ENCODE assay signal across 8 cellular contexts in the genomic region with DNA sequence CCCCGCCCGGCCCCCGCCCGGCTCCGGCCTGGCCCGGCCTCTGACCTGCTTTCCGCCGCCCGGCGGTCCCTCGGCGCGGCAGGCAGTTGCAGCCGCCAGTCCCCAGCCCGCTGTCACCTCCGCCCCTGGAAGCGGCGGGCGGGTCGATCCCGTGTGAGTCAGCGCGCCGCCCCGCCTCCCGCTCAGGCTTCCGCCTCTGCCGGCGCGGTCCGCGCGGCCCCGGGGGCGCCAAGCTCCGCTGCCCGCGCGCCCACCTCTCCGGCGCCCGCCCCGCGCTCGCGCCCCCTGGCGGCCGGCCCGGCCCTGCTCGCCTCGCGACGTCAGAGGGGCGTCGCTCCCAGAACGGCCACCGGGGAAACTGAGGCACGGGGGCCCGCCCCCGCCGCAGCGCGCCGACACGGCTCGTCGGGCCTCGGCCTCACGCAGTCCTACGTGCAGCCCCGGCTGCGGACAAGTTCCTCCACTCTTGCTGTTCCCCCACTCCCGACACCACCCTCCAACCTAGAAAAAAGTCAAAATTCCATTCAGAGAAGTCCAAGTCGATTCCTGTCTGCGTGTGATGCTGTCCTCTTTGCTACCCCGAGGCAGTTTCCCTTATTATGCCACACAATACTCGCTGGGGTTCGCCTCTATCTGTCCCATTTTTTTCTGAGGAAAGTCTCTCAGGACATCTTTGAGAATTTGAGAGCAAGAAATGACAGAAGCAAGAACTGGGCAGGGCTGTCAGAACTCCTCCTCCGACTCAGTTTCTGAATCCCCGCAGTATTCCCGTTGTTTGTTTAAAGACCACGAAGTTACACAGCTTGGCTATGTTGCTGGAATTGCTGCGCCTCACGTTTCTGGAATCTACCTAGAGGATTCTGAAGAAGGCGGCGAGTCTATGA. TPM values are rescaled to one million over a fixed set of nuclear protein-coding genes. Genes with fewer than 3 reads are reported as not detected.
DNase-seq lines count a peak whose midpoint lies in the region; ATAC-seq, FAIRE-seq and TF ChIP-seq lines count a peak whose summit lies in the region.

A gene with protein sequence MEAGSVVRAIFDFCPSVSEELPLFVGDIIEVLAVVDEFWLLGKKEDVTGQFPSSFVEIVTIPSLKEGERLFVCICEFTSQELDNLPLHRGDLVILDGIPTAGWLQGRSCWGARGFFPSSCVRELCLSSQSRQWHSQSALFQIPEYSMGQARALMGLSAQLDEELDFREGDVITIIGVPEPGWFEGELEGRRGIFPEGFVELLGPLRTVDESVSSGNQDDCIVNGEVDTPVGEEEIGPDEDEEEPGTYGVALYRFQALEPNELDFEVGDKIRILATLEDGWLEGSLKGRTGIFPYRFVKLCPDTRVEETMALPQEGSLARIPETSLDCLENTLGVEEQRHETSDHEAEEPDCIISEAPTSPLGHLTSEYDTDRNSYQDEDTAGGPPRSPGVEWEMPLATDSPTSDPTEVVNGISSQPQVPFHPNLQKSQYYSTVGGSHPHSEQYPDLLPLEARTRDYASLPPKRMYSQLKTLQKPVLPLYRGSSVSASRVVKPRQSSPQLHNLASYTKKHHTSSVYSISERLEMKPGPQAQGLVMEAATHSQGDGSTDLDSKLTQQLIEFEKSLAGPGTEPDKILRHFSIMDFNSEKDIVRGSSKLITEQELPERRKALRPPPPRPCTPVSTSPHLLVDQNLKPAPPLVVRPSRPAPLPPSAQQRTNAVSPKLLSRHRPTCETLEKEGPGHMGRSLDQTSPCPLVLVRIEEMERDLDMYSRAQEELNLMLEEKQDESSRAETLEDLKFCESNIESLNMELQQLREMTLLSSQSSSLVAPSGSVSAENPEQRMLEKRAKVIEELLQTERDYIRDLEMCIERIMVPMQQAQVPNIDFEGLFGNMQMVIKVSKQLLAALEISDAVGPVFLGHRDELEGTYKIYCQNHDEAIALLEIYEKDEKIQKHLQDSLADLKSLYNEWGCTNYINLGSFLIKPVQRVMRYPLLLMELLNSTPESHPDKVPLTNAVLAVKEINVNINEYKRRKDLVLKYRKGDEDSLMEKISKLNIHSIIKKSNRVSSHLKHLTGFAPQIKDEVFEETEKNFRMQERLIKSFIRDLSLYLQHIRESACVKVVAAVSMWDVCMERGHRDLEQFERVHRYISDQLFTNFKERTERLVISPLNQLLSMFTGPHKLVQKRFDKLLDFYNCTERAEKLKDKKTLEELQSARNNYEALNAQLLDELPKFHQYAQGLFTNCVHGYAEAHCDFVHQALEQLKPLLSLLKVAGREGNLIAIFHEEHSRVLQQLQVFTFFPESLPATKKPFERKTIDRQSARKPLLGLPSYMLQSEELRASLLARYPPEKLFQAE (N-terminal part only) (minus strand): TSS at position 155 of the 884 bp plus-strand sequence. CDS start 37,823 bp downstream, outside the sequence.

- no peak within 1 kb of the TSS for H4K5ac ChIP-seq in H1 (ENCODE audit: insufficient read length, low read depth, low read length)

- no peak for TF ChIP-seq POLR2A in H1 (IDR thresholded peaks at IDR 0.05; ENCODE audit: control extremely low read depth in 1 of 2, low read depth in 2 of 2, low read length in 2 of 2)

- POLR2A ChIA-PET in H1 (lab: Charles Lee; ENCODE audit: partially characterized antibody) = interaction anchor here (0.6 to 2.1 kb wide), 5 partner anchors 11 to 105 kb away, joined by 3 to 8 read pairs (median 5); no protein-coding TSS in a partner anchor

- H4K8ac ChIP-seq in H1 (ENCODE audit: extremely low read depth, insufficient read depth, low read length) (peak within 1 kb of the TSS; percentile 72; the same call in 1 of the 2 replicates), mesenchymal stem cell (ENCODE audit: low read length) (peak within 1 kb of the TSS; percentile 88)

- H3K4me3 ChIP-seq in BE2C (ENCODE audit: low read depth, low read length) = peak within 1 kb of the TSS; percentile 81
- peak within 1 kb of the TSS; percentile 50 to 80 (median 76) for H3K4me3 ChIP-seq in H1 (ENCODE audit: extremely low read depth in 1 of 4, insufficient read depth in 2 of 4, low read depth in 3 of 4, low read length in 4 of 4)
- H3K4me3 ChIP-seq in mesenchymal stem cell (ENCODE audit: insufficient read depth in 1 of 2, low read depth in 1 of 2, low read length in 2 of 2) = peak within 1 kb of the TSS; percentile 84 to 99

- H3K9ac ChIP-seq in H1 (replicated peaks in 1 of 4; ENCODE audit: extremely low read depth in 1 of 4, low read depth in 3 of 4, low read length in 3 of 4) (peak within 1 kb of the TSS; percentile 34 to 58 (median 52); a peak in 6 of 7 replicates), mesenchymal stem cell (ENCODE audit: low read length) (peak within 1 kb of the TSS; percentile 94)

- H3K36me3 ChIP-seq in BE2C = no peaks in the 10 kb centered on the region
- no peaks in the 10 kb centered on the region for H3K36me3 ChIP-seq in H1 (ENCODE audit: control insufficient read depth in 2 of 4, insufficient read depth in 4 of 4, low read length in 3 of 4)
- H3K36me3 ChIP-seq in mesenchymal stem cell (ENCODE audit: control insufficient read depth in 1 of 2, insufficient read depth in 2 of 2, low read depth in 1 of 2, low read length in 2 of 2) = no peaks in the 10 kb centered on the region

- no peak within 1 kb of the TSS for H2BK120ac ChIP-seq in H1 (replicated peaks; ENCODE audit: low read depth, low read length)
- peak within 1 kb of the TSS; percentile 71 for H2BK120ac ChIP-seq in mesenchymal stem cell (ENCODE audit: low read depth, low read length)

- H3K14ac ChIP-seq in H1 (ENCODE audit: insufficient read length) (no peak within 1 kb of the TSS), mesenchymal stem cell (ENCODE audit: low read length in 2 of 2) (peak within 1 kb of the TSS in 1 of 2 experiments; percentile 44)

- no peak within 1 kb of the TSS; the same call in 1 of the 2 replicates for H2BK20ac ChIP-seq in H1 (ENCODE audit: low read length)

- H3K79me1 ChIP-seq in H1 (ENCODE audit: low read depth, low read length) (no peaks in the 10 kb centered on the region; the same call in 1 of the 2 replicates), mesenchymal stem cell (replicated peaks; ENCODE audit: low read length, poor library complexity, severe bottlenecking) (no peaks in the 10 kb centered on the region)

- peak within 1 kb of the TSS; percentile 75 to 93 for H3K4me2 ChIP-seq in H1 (ENCODE audit: insufficient read depth in 1 of 2, low read depth in 2 of 2, low read length in 2 of 2)
- H3K4me2 ChIP-seq in mesenchymal stem cell (ENCODE audit: low read length, poor library complexity, severe bottlenecking) = peak within 1 kb of the TSS; percentile 79

- DNase-seq in BE2C (peak; percentile 90), NCI-H748 treated with DMSO at 0.1 percent for 48 hours (lab: John Stamatoyannopoulos, UW) (peak; percentile 31), H1 (ENCODE audit: low read depth in 1 of 2, low spot score in 2 of 2) (peak in 1 of 2 experiments; percentile 92), mesenchymal stem cell (peak; percentile 85)
- DNase-seq in activated CD8-positive, alpha-beta memory T cell treated with anti-CD3 and anti-CD28 coated beads for 4 hours (ENCODE audit: low read depth in 2 of 2) = peak; percentile 68 to 75
- DNase-seq in stimulated activated CD8-positive, alpha-beta memory T cell treated with anti-CD3 and anti-CD28 coated beads, Interleukin-12 subunit alpha, Interleukin-12 subunit beta, amount 100 ng/mL, for 24 hours (ENCODE audit: extremely low read depth) = peak; percentile 68

- H3K27me3 ChIP-seq in BE2C = no peaks in the 10 kb centered on the region
- no peaks in the 10 kb centered on the region; a peak in 2 of 7 replicates for H3K27me3 ChIP-seq in H1 (replicated peaks in 1 of 4; ENCODE audit: control insufficient read depth in 3 of 4, extremely low read depth in 1 of 4, insufficient read depth in 3 of 4, low read length in 3 of 4)
- H3K27me3 ChIP-seq in mesenchymal stem cell (ENCODE audit: control insufficient read depth in 1 of 2, insufficient read depth in 1 of 2, low read length in 2 of 2) = no peaks in the 10 kb centered on the region

- peak within 1 kb of the TSS; percentile 92 for H2AFZ ChIP-seq in H1 (ENCODE audit: low read length)
- peak within 1 kb of the TSS; percentile 79 for H2AFZ ChIP-seq in mesenchymal stem cell (ENCODE audit: low read depth, low read length)

- no peak within 1 kb of the TSS for H3K56ac ChIP-seq in H1 (replicated peaks; ENCODE audit: insufficient read length, low read depth, low read length)

- H3K23me2 ChIP-seq in H1 (ENCODE audit: low read depth, low read length) = peaks cover 4% of the 10 kb centered on the region; the same call in 1 of the 2 replicates

- H2BK5ac ChIP-seq in H1 (ENCODE audit: low read depth, low read length) = no peak within 1 kb of the TSS
- H2BK5ac ChIP-seq in mesenchymal stem cell (ENCODE audit: low read depth, low read length, poor library complexity, severe bottlenecking) = no peak within 1 kb of the TSS

- peak; percentile 27; the same call in 1 of the 2 replicates for TF ChIP-seq CTCF in BE2C (IDR thresholded peaks at IDR 0.05; ENCODE audit: low read depth, low read length)
- TF ChIP-seq CTCF in H1 (IDR thresholded peaks at IDR 0.05; ENCODE audit: control extremely low read depth in 1 of 3, insufficient read depth in 1 of 3, low read depth in 1 of 3, low read length in 3 of 3) = peak; percentile 65 to 85 (median 75)

- H2BK15ac ChIP-seq in H1 (ENCODE audit: low read length) (no peak within 1 kb of the TSS), mesenchymal stem cell (ENCODE audit: low read depth, poor library complexity, severe bottlenecking) (peak within 1 kb of the TSS; percentile 85)

- no peak for TF ChIP-seq EP300 in H1 (IDR thresholded peaks at IDR 0.05; ENCODE audit: borderline replicate concordance in 1 of 2, low read depth in 2 of 2, low read length in 2 of 2)

- H2BK12ac ChIP-seq in H1 (ENCODE audit: low read depth, low read length) (no peak within 1 kb of the TSS), mesenchymal stem cell (ENCODE audit: low read length in 2 of 2) (peak within 1 kb of the TSS in 1 of 2 experiments; percentile 85)

- 25% methylated on average over 28 of the region's 86 CpGs; no CpG with 5 or more reads in 1 of the 2 experiments for WGBS in H1 (ENCODE audit: extremely low coverage in 1 of 2, insufficient coverage in 1 of 2, insufficient read length in 1 of 2, insufficient replicate concordance in 2 of 2, low coverage in 1 of 2, low lambda C conversion rate in 2 of 2, missing lambda C conversion rate in 1 of 2), 2 experiments
- 2% methylated on average over 84 of the region's 86 CpGs for WGBS in mesenchymal stem cell

- H2AK5ac ChIP-seq in H1 (ENCODE audit: low read depth, low read length) (no peak within 1 kb of the TSS), mesenchymal stem cell (ENCODE audit: low read length, severe bottlenecking) (no peak within 1 kb of the TSS)

- H3K9me3 ChIP-seq in BE2C = no peaks in the 10 kb centered on the region
- H3K9me3 ChIP-seq in H1 (ENCODE audit: insufficient read depth in 2 of 2, low read depth in 1 of 2, low read length in 1 of 2) = no peaks in the 10 kb centered on the region
- H3K9me3 ChIP-seq in mesenchymal stem cell (ENCODE audit: control insufficient read depth, low read length) = no peaks in the 10 kb centered on the region

- peaks cover 8% of the 10 kb centered on the region for H3K4me1 ChIP-seq in BE2C
- H3K4me1 ChIP-seq in H1 (replicated peaks in 1 of 4; ENCODE audit: control insufficient read depth in 3 of 4, insufficient read depth in 4 of 4, low read length in 3 of 4) = peaks cover 4 to 11% (median 6%) of the 10 kb centered on the region in 4 experiments; a peak in 5 of 7 replicates
- peaks cover 11% of the 10 kb centered on the region for H3K4me1 ChIP-seq in mesenchymal stem cell (ENCODE audit: control insufficient read depth, insufficient read depth, low read depth, low read length)

- no peak within 1 kb of the TSS for H3K23ac ChIP-seq in H1 (ENCODE audit: insufficient read length)
- peak within 1 kb of the TSS; percentile 97 to 99 for H3K23ac ChIP-seq in mesenchymal stem cell (ENCODE audit: low read length in 2 of 2)

- peak; percentile 20 to 63; a peak in 3 of 4 replicates for TF ChIP-seq RAD21 in H1 (IDR thresholded peaks at IDR 0.05 in 1 of 2, conservative IDR thresholded peaks at IDR 0.05 in 1 of 2; ENCODE audit: low read depth in 2 of 2, low read length in 2 of 2)

- no peak within 1 kb of the TSS for H4K91ac ChIP-seq in H1 (replicated peaks; ENCODE audit: insufficient read length, low read length)
- H4K91ac ChIP-seq in mesenchymal stem cell (ENCODE audit: low read length) = peak within 1 kb of the TSS; percentile 90

- H3K79me2 ChIP-seq in H1 (ENCODE audit: control insufficient read depth in 1 of 2, insufficient read depth in 2 of 2, low read length in 2 of 2) = peaks cover 0 to 17% of the 10 kb centered on the region in 2 experiments; a peak in 2 of 4 replicates

- peaks cover 0 to 2% of the 10 kb centered on the region in 2 experiments for H4K20me1 ChIP-seq in H1 (replicated peaks in 1 of 2; ENCODE audit: control insufficient read depth in 1 of 2, insufficient read depth in 2 of 2, low read length in 2 of 2)

- no peak within 1 kb of the TSS for H3K4ac ChIP-seq in H1 (replicated peaks; ENCODE audit: insufficient read length, low read depth, low read length)
- H3K4ac ChIP-seq in mesenchymal stem cell (ENCODE audit: low read depth in 1 of 2, low read length in 2 of 2) = peak within 1 kb of the TSS; percentile 87 to 90

- peak; percentile 70 for ATAC-seq in GM18909 (IDR thresholded peaks at IDR 0.05; ENCODE audit: poor library complexity, unreplicated experiment)
- peak; percentile 54 for ATAC-seq in HG03139 (IDR thresholded peaks at IDR 0.05; ENCODE audit: unreplicated experiment)

- no peak for FAIRE-seq in H1 (lab: Jason Lieb, UNC)

- H3K18ac ChIP-seq in H1 (ENCODE audit: extremely low read depth, low read length) = peak within 1 kb of the TSS; percentile 39; the same call in 1 of the 2 replicates
- H3K18ac ChIP-seq in mesenchymal stem cell (ENCODE audit: low read depth in 1 of 2, low read length in 2 of 2) = peak within 1 kb of the TSS; percentile 86 to 87

- H3K27ac ChIP-seq in H1 (ENCODE audit: low read depth, low read length) (no peak within 1 kb of the TSS), mesenchymal stem cell (ENCODE audit: low read length, poor library complexity, severe bottlenecking) (peak within 1 kb of the TSS; percentile 66)

- CTCF ChIA-PET in H1 (lab: Charles Lee; ENCODE audit: partially characterized antibody) = interaction anchor here (0.6 to 8.7 kb wide), 24 partner anchors 9 to 164 kb away, joined by 3 to 57 read pairs (median 4); no protein-coding TSS in a partner anchor

RNA-seq across cellular contexts. Expression of the gene that starts here (rescaled TPM):
- polyA plus RNA-seq in BE2C (2012; ENCODE audit: insufficient read depth, insufficient read length, low read depth) = 1.8 TPM
- 26.4 and 26.7 TPM in 2 replicates for total RNA-seq in H1 (2021; fragmentation: NEBNext Ultra II Directional; extraction: Animal tissue kit (Norgen Biotek cat#: 25700))
- 19.1 and 20.9 TPM in 2 replicates for polyA plus RNA-seq in H1 (2011; rRNA removed)
- polyA plus RNA-seq in H1 (2011; cell fraction: cytosol; rRNA removed) = 21.0 TPM
- polyA plus RNA-seq in H1 (2011; cell fraction: nucleus; rRNA removed) = 31.1 TPM
- 20.4 to 23.5 TPM (median 22.6 TPM) in 4 replicates for polyA plus RNA-seq in H1 (2012, experiment 1 of 2)
- polyA plus RNA-seq in H1 (2012, experiment 2 of 2) = 3.9 TPM
- polyA plus RNA-seq in H1 (2013, experiment 1 of 2) = 17.8 TPM
- 16.4 TPM for polyA plus RNA-seq in H1 (2013, experiment 2 of 2)
- polyA minus RNA-seq in H1 (2011; rRNA and poly(A)+ RNA removed) = 21.0 and 24.0 TPM in 2 replicates
- polyA minus RNA-seq in H1 (2011; cell fraction: cytosol; rRNA and poly(A)+ RNA removed) = 15.4 TPM
- polyA minus RNA-seq in H1 (2011; cell fraction: nucleus; rRNA and poly(A)+ RNA removed) = 25.4 TPM
- polyA plus RNA-seq in mesenchymal stem cell (2013, experiment 1 of 2) = 15.3 TPM
- 14.3 TPM for polyA plus RNA-seq in mesenchymal stem cell (2013, experiment 2 of 2)
